1 cellular context compared by ENCODE assay signal in the genomic region with DNA sequence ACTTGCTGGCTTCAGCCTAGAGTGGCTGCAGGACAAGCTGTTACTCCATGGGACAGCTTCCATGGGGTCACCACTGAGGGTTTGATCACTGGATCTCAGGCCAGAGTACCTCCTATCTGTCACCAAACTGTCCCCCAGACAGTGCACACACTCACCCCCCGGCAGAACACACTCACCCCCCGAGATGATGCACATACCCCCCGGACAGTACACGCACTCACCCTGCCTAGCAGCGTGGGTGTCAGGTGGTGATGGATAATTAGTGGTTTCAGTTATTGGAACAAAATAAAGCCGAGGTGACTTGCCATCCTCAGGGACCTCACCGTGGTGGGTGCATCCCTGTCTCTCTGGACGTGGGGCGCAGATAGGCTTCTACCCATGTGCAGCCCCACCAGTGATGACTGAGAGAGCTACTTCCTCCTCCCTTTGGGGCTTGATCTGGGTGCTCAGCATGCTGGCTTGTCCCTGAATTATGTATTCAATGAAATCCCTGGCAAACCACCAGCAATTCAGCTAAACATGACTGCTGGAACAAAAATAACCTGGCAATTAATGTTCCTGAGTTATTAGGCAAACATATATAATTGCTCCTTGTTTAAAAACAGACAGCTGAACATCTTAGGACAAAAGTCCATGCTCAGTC.
TF ChIP-seq lines count a peak whose summit lies in the region.

No MANE protein-coding gene starts in this region.

TF ChIP-seq in K562, 482 proteins besides CTCF, POLR2A, EP300 and RAD21:
- no peak for TF ChIP-seq POU5F1 (IDR thresholded peaks at IDR 0.05; ENCODE audit: borderline replicate concordance, low read depth, low read length, partially characterized antibody)
- TF ChIP-seq, protein P1, sequence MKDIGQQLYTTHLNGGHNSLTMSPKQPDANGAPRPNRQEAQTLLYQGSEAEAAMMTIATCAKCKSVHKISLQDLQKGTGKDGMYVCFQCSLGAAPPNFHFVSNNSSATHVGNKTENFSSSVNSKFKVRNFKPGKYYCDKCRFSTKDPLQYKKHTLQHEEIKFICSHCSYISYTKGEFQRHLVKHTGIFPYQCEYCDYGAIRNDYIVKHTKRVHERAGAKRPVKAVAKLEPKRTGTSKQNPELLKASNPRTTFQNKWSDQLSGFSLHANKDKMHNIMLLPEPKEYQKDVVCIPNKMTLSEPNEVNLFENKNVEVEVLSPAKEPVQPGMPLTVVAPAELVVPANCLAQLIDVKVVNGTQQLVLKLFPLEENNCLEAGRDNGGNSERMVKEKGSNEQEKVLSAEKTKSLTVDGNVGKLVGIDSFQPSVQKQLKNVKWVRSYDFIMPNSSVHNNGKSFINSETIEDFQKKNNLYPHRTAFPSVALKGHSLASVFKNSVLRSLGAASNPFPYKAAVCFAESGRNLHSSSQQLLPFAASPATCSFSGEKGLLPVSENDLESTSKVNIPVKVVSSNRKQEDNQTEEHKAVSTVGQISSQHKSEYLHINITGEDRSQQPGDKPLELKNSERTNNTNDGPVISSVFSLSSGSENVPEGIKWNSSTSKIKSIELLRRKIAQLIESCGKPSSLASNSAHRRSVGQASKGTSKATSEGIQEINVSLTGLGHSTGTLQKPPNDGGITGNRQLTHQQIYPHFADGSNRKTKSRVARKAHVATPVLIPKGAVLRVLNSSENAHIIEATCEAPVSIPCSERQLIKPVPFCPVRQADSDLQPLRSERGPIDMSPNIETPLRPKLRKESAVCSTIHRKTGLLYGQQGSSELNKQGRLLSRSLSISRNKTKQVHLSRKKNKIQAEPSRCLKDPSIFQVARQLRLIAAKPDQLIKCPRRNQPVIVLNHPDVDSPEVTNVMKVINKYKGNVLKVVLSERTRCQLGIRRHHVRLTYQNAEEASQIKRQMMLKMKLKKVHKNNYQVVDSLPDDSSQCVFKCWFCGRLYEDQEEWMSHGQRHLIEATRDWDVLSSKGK (CRISPR knock-in tag; IDR thresholded peaks at IDR 0.05), result no peak
- TF ChIP-seq ZBTB40 (IDR thresholded peaks at IDR 0.05), result no peak
- TF ChIP-seq ZBTB40 (CRISPR knock-in tag; IDR thresholded peaks at IDR 0.05), result peak; percentile 40; the same call in 1 of the 2 replicates
- no peak for TF ChIP-seq POLR2B (IDR thresholded peaks at IDR 0.05; ENCODE audit: low read depth, partially characterized antibody)
- no peak for TF ChIP-seq SMAD2 (IDR thresholded peaks at IDR 0.05; ENCODE audit: low read depth, low read length)
- 0 out of 2 replicates have a peak, but pooled peaks have one; percentile 9 for TF ChIP-seq THAP12 (CRISPR knock-in tag; IDR thresholded peaks at IDR 0.05)
- TF ChIP-seq ZNF143 (CRISPR knock-in tag; IDR thresholded peaks at IDR 0.05), result no peak
- no peak for TF ChIP-seq L3MBTL2 (IDR thresholded peaks at IDR 0.05)
- no peak for TF ChIP-seq OTX1 (CRISPR knock-in tag; IDR thresholded peaks at IDR 0.05)
- peak; percentile 48; the same call in 1 of the 2 replicates for TF ChIP-seq ELF2 (CRISPR knock-in tag; IDR thresholded peaks at IDR 0.05)
- TF ChIP-seq, protein P2, sequence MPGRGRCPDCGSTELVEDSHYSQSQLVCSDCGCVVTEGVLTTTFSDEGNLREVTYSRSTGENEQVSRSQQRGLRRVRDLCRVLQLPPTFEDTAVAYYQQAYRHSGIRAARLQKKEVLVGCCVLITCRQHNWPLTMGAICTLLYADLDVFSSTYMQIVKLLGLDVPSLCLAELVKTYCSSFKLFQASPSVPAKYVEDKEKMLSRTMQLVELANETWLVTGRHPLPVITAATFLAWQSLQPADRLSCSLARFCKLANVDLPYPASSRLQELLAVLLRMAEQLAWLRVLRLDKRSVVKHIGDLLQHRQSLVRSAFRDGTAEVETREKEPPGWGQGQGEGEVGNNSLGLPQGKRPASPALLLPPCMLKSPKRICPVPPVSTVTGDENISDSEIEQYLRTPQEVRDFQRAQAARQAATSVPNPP (IDR thresholded peaks at IDR 0.05; ENCODE audit: borderline replicate concordance, insufficient read depth, insufficient read length), result no peak
- no peak for TF ChIP-seq ZNF740 (CRISPR knock-in tag; IDR thresholded peaks at IDR 0.05)
- no peak for TF ChIP-seq ZNF740 (tag; IDR thresholded peaks at IDR 0.05)
- TF ChIP-seq, protein P3, sequence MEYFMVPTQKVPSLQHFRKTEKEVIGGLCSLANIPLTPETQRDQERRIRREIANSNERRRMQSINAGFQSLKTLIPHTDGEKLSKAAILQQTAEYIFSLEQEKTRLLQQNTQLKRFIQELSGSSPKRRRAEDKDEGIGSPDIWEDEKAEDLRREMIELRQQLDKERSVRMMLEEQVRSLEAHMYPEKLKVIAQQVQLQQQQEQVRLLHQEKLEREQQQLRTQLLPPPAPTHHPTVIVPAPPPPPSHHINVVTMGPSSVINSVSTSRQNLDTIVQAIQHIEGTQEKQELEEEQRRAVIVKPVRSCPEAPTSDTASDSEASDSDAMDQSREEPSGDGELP (CRISPR knock-in tag; IDR thresholded peaks at IDR 0.05; ENCODE audit: borderline replicate concordance), result no peak
- no peak for TF ChIP-seq CBX5 (IDR thresholded peaks at IDR 0.05; ENCODE audit: borderline replicate concordance, low read depth)
- TF ChIP-seq ZNF699 (CRISPR knock-in tag; IDR thresholded peaks at IDR 0.05; ENCODE audit: insufficient replicate concordance), result peak; percentile 60
- TF ChIP-seq WHSC1 (IDR thresholded peaks at IDR 0.05; ENCODE audit: low read length), result peak; percentile 87
- TF ChIP-seq ZKSCAN1 (IDR thresholded peaks at IDR 0.05; ENCODE audit: low read depth, low read length), result no peak
- TF ChIP-seq, protein P4, sequence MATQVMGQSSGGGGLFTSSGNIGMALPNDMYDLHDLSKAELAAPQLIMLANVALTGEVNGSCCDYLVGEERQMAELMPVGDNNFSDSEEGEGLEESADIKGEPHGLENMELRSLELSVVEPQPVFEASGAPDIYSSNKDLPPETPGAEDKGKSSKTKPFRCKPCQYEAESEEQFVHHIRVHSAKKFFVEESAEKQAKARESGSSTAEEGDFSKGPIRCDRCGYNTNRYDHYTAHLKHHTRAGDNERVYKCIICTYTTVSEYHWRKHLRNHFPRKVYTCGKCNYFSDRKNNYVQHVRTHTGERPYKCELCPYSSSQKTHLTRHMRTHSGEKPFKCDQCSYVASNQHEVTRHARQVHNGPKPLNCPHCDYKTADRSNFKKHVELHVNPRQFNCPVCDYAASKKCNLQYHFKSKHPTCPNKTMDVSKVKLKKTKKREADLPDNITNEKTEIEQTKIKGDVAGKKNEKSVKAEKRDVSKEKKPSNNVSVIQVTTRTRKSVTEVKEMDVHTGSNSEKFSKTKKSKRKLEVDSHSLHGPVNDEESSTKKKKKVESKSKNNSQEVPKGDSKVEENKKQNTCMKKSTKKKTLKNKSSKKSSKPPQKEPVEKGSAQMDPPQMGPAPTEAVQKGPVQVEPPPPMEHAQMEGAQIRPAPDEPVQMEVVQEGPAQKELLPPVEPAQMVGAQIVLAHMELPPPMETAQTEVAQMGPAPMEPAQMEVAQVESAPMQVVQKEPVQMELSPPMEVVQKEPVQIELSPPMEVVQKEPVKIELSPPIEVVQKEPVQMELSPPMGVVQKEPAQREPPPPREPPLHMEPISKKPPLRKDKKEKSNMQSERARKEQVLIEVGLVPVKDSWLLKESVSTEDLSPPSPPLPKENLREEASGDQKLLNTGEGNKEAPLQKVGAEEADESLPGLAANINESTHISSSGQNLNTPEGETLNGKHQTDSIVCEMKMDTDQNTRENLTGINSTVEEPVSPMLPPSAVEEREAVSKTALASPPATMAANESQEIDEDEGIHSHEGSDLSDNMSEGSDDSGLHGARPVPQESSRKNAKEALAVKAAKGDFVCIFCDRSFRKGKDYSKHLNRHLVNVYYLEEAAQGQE (CRISPR knock-in tag; IDR thresholded peaks at IDR 0.05; ENCODE audit: low read depth), result 0 out of 2 replicates have a peak, but pooled peaks have one; percentile 33
- TF ChIP-seq PHTF2 (CRISPR knock-in tag; IDR thresholded peaks at IDR 0.05), result no peak
- TF ChIP-seq SRSF7 (optimal IDR thresholded peaks at IDR 0.05; ENCODE audit: low read depth, low read length), result no peak
- TF ChIP-seq HMGN3 (IDR thresholded peaks at IDR 0.05; ENCODE audit: borderline replicate concordance, extremely low read depth, insufficient read length, low read depth, low read length), result peak; percentile 13
- no peak for TF ChIP-seq HEY1 (CRISPR knock-in tag; IDR thresholded peaks at IDR 0.05; ENCODE audit: borderline replicate concordance)
- TF ChIP-seq NFE2L1 (tag; IDR thresholded peaks at IDR 0.05; ENCODE audit: borderline replicate concordance, low read depth), result no peak
- peak; percentile 38; the same call in 1 of the 2 replicates for TF ChIP-seq ZNF316 (IDR thresholded peaks at IDR 0.05)
